In genomic region chr1:7269525-7269924, GRCh38 we compare ENCODE assay signal across 7 cellular contexts.
"Had no signal": no experiment of that assay in that cellular context is flagged by ENCODE, and none has a peak within 500 bp of the region (broad histone marks: within the 10 kb centered on the region; RNA-seq: fewer than 3 reads in every experiment).

No MANE protein-coding gene starts in this region.

- H3K9ac ChIP-seq: GM23248 had no signal

- H3K4me1 Mint-ChIP-seq: IgD-negative memory B cell had no signal

- H3K36me3 ChIP-seq: HAP-1 had no signal

- DNase-seq: GM23248, GOT3, H7, KBM-7 had no signal

- H3K36me3 Mint-ChIP-seq: IgD-negative memory B cell had no signal

- H3K4me3 Mint-ChIP-seq: IgD-negative memory B cell had no signal

- H3K27ac ChIP-seq: GM23248 had no signal

- H3K4me1 ChIP-seq: HAP-1 had no signal

- H3K4me3 ChIP-seq: GM23248, HAP-1 had no signal

- H2AFZ ChIP-seq: GM23248 had no signal

- H3K27ac Mint-ChIP-seq: IgD-negative memory B cell had no signal

- ATAC-seq: HCT116 had no signal
